Comparison of ENCODE assay signal across 14 cellular contexts in the genomic region with DNA sequence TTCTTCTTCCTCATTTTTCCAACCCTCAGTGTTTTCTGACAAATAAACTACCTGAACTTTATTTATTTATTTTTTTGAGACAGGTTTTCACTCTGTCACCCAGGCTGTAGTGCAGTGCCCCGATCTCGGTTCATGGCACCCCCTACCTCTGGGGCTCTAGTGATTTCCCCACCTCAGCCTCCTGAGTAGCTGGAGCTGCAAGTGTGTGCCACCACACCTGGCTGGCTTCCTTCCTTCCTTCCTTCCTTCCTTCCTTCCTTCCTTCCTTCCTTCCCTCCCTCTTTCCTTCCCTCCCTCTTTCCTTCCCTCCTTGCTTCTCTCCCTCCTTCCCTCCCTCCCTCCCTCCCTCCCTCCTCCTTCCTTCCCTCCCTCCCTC. TPM values are rescaled to one million over a fixed set of nuclear protein-coding genes. Genes with fewer than 3 reads are reported as not detected.
DNase-seq lines count a peak whose midpoint lies in the region; ATAC-seq and TF ChIP-seq lines count a peak whose summit lies in the region.
"Had no signal": no experiment of that assay in that cellular context is flagged by ENCODE, and none has a peak within 500 bp of the region (broad histone marks: within the 10 kb centered on the region; RNA-seq: fewer than 3 reads in every experiment).

No MANE protein-coding gene starts in this region.

- peaks cover 4% of the 10 kb centered on the region for H3K36me3 Mint-ChIP-seq in glutamatergic neuron (ENCODE audit: unreplicated experiment)

- intact Hi-C loops in left ventricle myocardium superior (cut with micrococcal nuclease) (no loop called here), left ventricle myocardium inferior (cut with micrococcal nuclease) (no loop called here), breast epithelium (cut with DNase I; ENCODE audit: low total_unique reads) (no loop called here), lower lobe of right lung (cut with DNase I) (no loop called here)

- H3K27me3 ChIP-seq in left ventricle myocardium inferior (ENCODE audit: low read depth) (no peaks in the 10 kb centered on the region), breast epithelium (no peaks in the 10 kb centered on the region), lower lobe of right lung (ENCODE audit: low read depth) (no peaks in the 10 kb centered on the region)
- H3K27me3 ChIP-seq: BLaER1 treated with 17β-estradiol and CSF1 and Interleukin-3, amounts not matched to agents 10 nM and 100 nM had no signal

- TF ChIP-seq CTCF in left ventricle myocardium inferior (IDR thresholded peaks at IDR 0.05; ENCODE audit: borderline replicate concordance) (no peak), breast epithelium (IDR thresholded peaks at IDR 0.05) (no peak), lower lobe of right lung (IDR thresholded peaks at IDR 0.05) (no peak), glutamatergic neuron (IDR thresholded peaks at IDR 0.05; ENCODE audit: partially characterized antibody, unreplicated experiment) (no peak)

- H3K4me1 ChIP-seq in left ventricle myocardium inferior (peaks cover 12% of the 10 kb centered on the region), breast epithelium (no peaks in the 10 kb centered on the region), lower lobe of right lung (no peaks in the 10 kb centered on the region)
- H3K4me1 ChIP-seq: BLaER1 treated with 17β-estradiol and CSF1 and Interleukin-3, amounts not matched to agents 10 nM and 100 nM had no signal

- H3K4me3 ChIP-seq in left ventricle myocardium inferior (no peak overlapping the region), breast epithelium (no peak overlapping the region), lower lobe of right lung (no peak overlapping the region)
- H3K4me3 ChIP-seq: BLaER1 treated with 17β-estradiol and CSF1 and Interleukin-3, amounts not matched to agents 10 nM and 100 nM had no signal

- H3K36me3 ChIP-seq in left ventricle myocardium inferior: peaks cover 11% of the 10 kb centered on the region
- H3K36me3 ChIP-seq in breast epithelium: no peaks in the 10 kb centered on the region
- no peaks in the 10 kb centered on the region for H3K36me3 ChIP-seq in lower lobe of right lung

- no peaks in the 10 kb centered on the region for H3K27me3 Mint-ChIP-seq in glutamatergic neuron (ENCODE audit: unreplicated experiment)

- H3K9me3 ChIP-seq in left ventricle myocardium inferior (replicated peaks): no peaks in the 10 kb centered on the region
- H3K9me3 ChIP-seq in breast epithelium: no peaks in the 10 kb centered on the region
- no peaks in the 10 kb centered on the region for H3K9me3 ChIP-seq in lower lobe of right lung

- H3K27ac Mint-ChIP-seq in glutamatergic neuron (ENCODE audit: unreplicated experiment): no peak overlapping the region

- H3K27ac ChIP-seq in left ventricle myocardium inferior (replicated peaks): no peak overlapping the region
- H3K27ac ChIP-seq in breast epithelium: peak overlapping the region; percentile 72 to 84
- H3K27ac ChIP-seq in lower lobe of right lung: peak overlapping the region; percentile 58
- H3K27ac ChIP-seq: BLaER1 treated with 17β-estradiol and CSF1 and Interleukin-3, amounts not matched to agents 10 nM and 100 nM had no signal

- no peak overlapping the region for H3K4me3 Mint-ChIP-seq in glutamatergic neuron (ENCODE audit: unreplicated experiment)

- no peaks in the 10 kb centered on the region for H3K9me3 Mint-ChIP-seq in glutamatergic neuron (ENCODE audit: unreplicated experiment)

- no peak for TF ChIP-seq POLR2A in breast epithelium (IDR thresholded peaks at IDR 0.05)

- no peak for DNase-seq in left ventricle myocardium superior
- DNase-seq in left ventricle myocardium inferior: no peak
- no peak for DNase-seq in breast epithelium (ENCODE audit: low spot score in 2 of 2)
- no peak for DNase-seq in lower lobe of right lung
- DNase-seq in NCI-H2196 treated with DMSO at 0.1 percent for 48 hours (lab: John Stamatoyannopoulos, UW; ENCODE audit: unreplicated experiment): no peak
- no peak for DNase-seq in glutamatergic neuron
- DNase-seq: 8988T; KG1; NCI-H1694; NK-92 treated with Interleukin-12 subunit alpha and Interleukin-12 subunit beta, amount 100 ng/mL, for 24 hours; SHP77 had no signal

- ATAC-seq in left ventricle myocardium superior: peak; percentile 17
- ATAC-seq in lower lobe of right lung: peak; percentile 54 to 66
- ATAC-seq in GM21367 (IDR thresholded peaks at IDR 0.05; ENCODE audit: unreplicated experiment): no peak
- no peak for ATAC-seq in HG02678 (IDR thresholded peaks at IDR 0.05; ENCODE audit: unreplicated experiment)

- no peaks in the 10 kb centered on the region for H3K4me1 Mint-ChIP-seq in glutamatergic neuron (ENCODE audit: low read depth, unreplicated experiment)

RNA-seq across cellular contexts. Expression of gene KCTD4, which starts 32.3 kb away (rescaled TPM):
- total RNA-seq in left ventricle myocardium superior (not detected), left ventricle myocardium inferior (0.11 TPM), breast epithelium (under 1 TPM in 1 of 3 donors, not detected in 2; 0.33 TPM), lower lobe of right lung (not detected), glutamatergic neuron (ENCODE audit: unreplicated experiment) (not detected)

RNA-seq across cellular contexts. Expression of gene GTF2F2, which starts 48.2 kb away (rescaled TPM):
- total RNA-seq in left ventricle myocardium superior (22.8 TPM), left ventricle myocardium inferior (23.1 TPM), breast epithelium (10 to 100 TPM; 10.9 to 23.4 (median 20.6) TPM), lower lobe of right lung (15.2 TPM), glutamatergic neuron (ENCODE audit: unreplicated experiment) (25.9 TPM)

Comparison
In these comparisons a context has a peak if more than half of its experiments do, and no peak if none do; other contexts are left out.
1. ATAC-seq: peak in left ventricle myocardium superior (single experiment) and lower lobe of right lung (2 of 2); none in GM21367 (single experiment) and HG02678 (single experiment).